In genomic region chrX:149510386-149510785, GRCh38 we compare ENCODE assay signal across 13 cellular contexts. TPM values are rescaled to one million over a fixed set of nuclear protein-coding genes. Genes with fewer than 3 reads are reported as not detected.
DNase-seq lines count a peak whose midpoint lies in the region; ATAC-seq and TF ChIP-seq lines count a peak whose summit lies in the region.
"Had no signal": no experiment of that assay in that cellular context is flagged by ENCODE, and none has a peak within 500 bp of the region (broad histone marks: within the 10 kb centered on the region; RNA-seq: fewer than 3 reads in every experiment).

No MANE protein-coding gene starts in this region.

- RAD21 ChIA-PET in HCT116 (lab: Charles Lee; ENCODE audit: low non-redundant PET in 1 of 2, low total read pairs in 2 of 2, uncharacterized antibody in 2 of 2, unreplicated experiment in 2 of 2) = no interaction called here

- peaks cover 11 to 35% of the 10 kb centered on the region in 2 experiments for H3K4me1 ChIP-seq in HCT116 (ENCODE audit: control insufficient read depth in 1 of 2, insufficient read depth in 2 of 2, low read length in 2 of 2)

- no peaks in the 10 kb centered on the region for H3K9me2 ChIP-seq in HCT116 (ENCODE audit: insufficient read depth)

- no peaks in the 10 kb centered on the region for H3K9me3 Mint-ChIP-seq in WTC11
- peaks cover 5% of the 10 kb centered on the region for H3K9me3 Mint-ChIP-seq in mesothelial cell of epicardium

- H3K36me3 Mint-ChIP-seq in WTC11 (no peaks in the 10 kb centered on the region), mesothelial cell of epicardium (no peaks in the 10 kb centered on the region)

- peak in 2 of 3 experiments; percentile 19 to 36; a peak in 3 of 6 replicates for TF ChIP-seq CTCF in HCT116 (IDR thresholded peaks at IDR 0.05 in 2 of 3, conservative IDR thresholded peaks at IDR 0.05 in 1 of 3; ENCODE audit: borderline replicate concordance in 1 of 3, insufficient read depth in 1 of 3, low read depth in 2 of 3, low read length in 2 of 3)
- TF ChIP-seq CTCF in WTC11 (IDR thresholded peaks at IDR 0.05) = no peak
- TF ChIP-seq CTCF in mesothelial cell of epicardium (IDR thresholded peaks at IDR 0.05; ENCODE audit: unreplicated experiment) = no peak

- no peak overlapping the region for H3K27ac ChIP-seq in HCT116 (ENCODE audit: low read depth, low read length)
- H3K27ac ChIP-seq: tibial nerve had no signal

- POLR2A ChIA-PET in HCT116 (lab: Charles Lee) (no interaction called here), WTC11 (lab: Charles Lee) (no interaction called here)

- no peaks in the 10 kb centered on the region for H3K27me3 ChIP-seq in HCT116 (ENCODE audit: insufficient read depth, low read length)
- H3K27me3 ChIP-seq: tibial nerve had no signal

- BruUV-seq in HCT116 (replicated peaks; lab: Mats Ljungman, UMichigan) = no TSS peak

- H2AFZ ChIP-seq in HCT116 (ENCODE audit: low read depth, low read length, poor library complexity, severe bottlenecking) = no peak overlapping the region

- CTCF ChIA-PET in HCT116 (lab: Charles Lee) (interaction anchor here (1.8 kb wide), 1 partner anchor 451 kb away, joined by 8 read pairs; no protein-coding TSS in a partner anchor), WTC11 (lab: Charles Lee) (interaction anchor here (0.6 to 1.1 kb wide), 2 partner anchors 29 to 346 kb away, joined by 4 read pairs; no protein-coding TSS in a partner anchor)

- H4K20me1 ChIP-seq in HCT116 (ENCODE audit: insufficient read depth) = no peaks in the 10 kb centered on the region

- peak; percentile 8 for ATAC-seq in HCT116
- peak; percentile 47 for ATAC-seq in WTC11
- ATAC-seq in GM18520 (IDR thresholded peaks at IDR 0.05; ENCODE audit: unreplicated experiment) = no peak
- no peak for ATAC-seq in HG03039 (IDR thresholded peaks at IDR 0.05; ENCODE audit: unreplicated experiment)
- ATAC-seq: left lobe of liver had no signal

- H3K9me3 ChIP-seq in HCT116 (ENCODE audit: control insufficient read depth in 1 of 2, insufficient read depth in 1 of 2, low read depth in 1 of 2, low read length in 2 of 2) = no peaks in the 10 kb centered on the region
- H3K9me3 ChIP-seq: tibial nerve had no signal

- H3K4me2 ChIP-seq in HCT116 (ENCODE audit: low read length) = peak overlapping the region; percentile 63

- H3K4me3 Mint-ChIP-seq in WTC11 (no peak overlapping the region), mesothelial cell of epicardium (no peak overlapping the region)

- TF ChIP-seq RAD21 in HCT116 (IDR thresholded peaks at IDR 0.05; ENCODE audit: low read depth) = no peak

- intact Hi-C loops in HCT116 (cut with micrococcal nuclease) = no loop called here

- no peaks in the 10 kb centered on the region for H3K79me2 ChIP-seq in HCT116 (ENCODE audit: insufficient read depth, low read length)

- peak; percentile 41 for DNase-seq in ELF-1 (ENCODE audit: low read depth, low spot score)
- DNase-seq in HCT116 (ENCODE audit: low read depth, low spot score) = no peak
- DNase-seq in WTC11 (ENCODE audit: low spot score) = no peak
- DNase-seq in mesothelial cell of epicardium (ENCODE audit: low spot score in 2 of 2, unreplicated experiment in 2 of 2) = no peak
- DNase-seq in NCI-H2227 (lab: John Stamatoyannopoulos, UW; ENCODE audit: unreplicated experiment) = no peak
- DNase-seq in NCI-H1417 (lab: John Stamatoyannopoulos, UW) = no peak
- DNase-seq: activated T-cell treated with anti-CD3 and anti-CD28 coated beads, Interleukin-2, amount 50 U/mL, for 48 hours; effector memory CD4-positive, alpha-beta T cell had no signal

- no peak overlapping the region for H3K4me3 ChIP-seq in HCT116 (replicated peaks in 1 of 2; ENCODE audit: low read depth in 1 of 2, low read length in 2 of 2)
- H3K4me3 ChIP-seq: tibial nerve had no signal

- H3K27ac Mint-ChIP-seq in WTC11 = no peak overlapping the region
- peak overlapping the region; percentile 85 for H3K27ac Mint-ChIP-seq in mesothelial cell of epicardium

- H3K27me3 Mint-ChIP-seq in WTC11 (ENCODE audit: low read depth) = peaks cover 26% of the 10 kb centered on the region
- H3K27me3 Mint-ChIP-seq in mesothelial cell of epicardium (ENCODE audit: low read depth) = no peaks in the 10 kb centered on the region

- TF ChIP-seq POLR2A in HCT116 (IDR thresholded peaks at IDR 0.05; ENCODE audit: borderline replicate concordance, extremely low read depth, insufficient read depth, insufficient read length) = no peak

- no peak overlapping the region for H3K9ac ChIP-seq in HCT116 (ENCODE audit: low read length)

- H3K4me1 Mint-ChIP-seq in WTC11 = peaks cover 8% of the 10 kb centered on the region
- H3K4me1 Mint-ChIP-seq in mesothelial cell of epicardium = peaks cover 26% of the 10 kb centered on the region

- H3K36me3 ChIP-seq in HCT116 (ENCODE audit: control insufficient read depth in 1 of 2, insufficient read depth in 2 of 2, low read length in 2 of 2) = no peaks in the 10 kb centered on the region
- H3K36me3 ChIP-seq: tibial nerve had no signal

TF ChIP-seq in HCT116, 20 proteins besides CTCF, POLR2A, EP300 and RAD21 (continues in another document):
- TF ChIP-seq SP1 (IDR thresholded peaks at IDR 0.05; ENCODE audit: low read depth) (no peak), CEBPB (IDR thresholded peaks at IDR 0.05; ENCODE audit: low read depth) (no peak), JUND (IDR thresholded peaks at IDR 0.05) (no peak), ZBTB33 (IDR thresholded peaks at IDR 0.05; ENCODE audit: extremely low read depth, insufficient replicate concordance, low read length) (no peak), ZNF274 (IDR thresholded peaks at IDR 0.05; ENCODE audit: low read depth, low read length) (no peak)

TF ChIP-seq in WTC11, 78 proteins besides CTCF, POLR2A, EP300 and RAD21 (continues in another document):
- TF ChIP-seq ZNF219 (CRISPR knock-in tag; IDR thresholded peaks at IDR 0.05; ENCODE audit: borderline replicate concordance) (no peak), GRHL2 (CRISPR knock-in tag; IDR thresholded peaks at IDR 0.05; ENCODE audit: insufficient replicate concordance, severe bottlenecking) (no peak), MAX (CRISPR knock-in tag; IDR thresholded peaks at IDR 0.05) (no peak), HMGXB4 (CRISPR knock-in tag; IDR thresholded peaks at IDR 0.05) (no peak), ETV6 (CRISPR knock-in tag; IDR thresholded peaks at IDR 0.05) (no peak), USF2 (CRISPR knock-in tag; IDR thresholded peaks at IDR 0.05) (no peak), EMX1 (CRISPR knock-in tag; IDR thresholded peaks at IDR 0.05) (no peak), SOX15 (CRISPR knock-in tag; IDR thresholded peaks at IDR 0.05) (no peak), TCF7 (CRISPR knock-in tag; IDR thresholded peaks at IDR 0.05; ENCODE audit: low read depth) (no peak), ATF6 (CRISPR knock-in tag; IDR thresholded peaks at IDR 0.05) (no peak)

RNA-seq across cellular contexts. Expression of gene IDS, which starts 5.3 kb away (rescaled TPM):
- total RNA-seq in HCT116 (2021; ENCODE audit: unreplicated experiment) (42.0 TPM), WTC11 (2021) (13.3 to 21.7 TPM (median 18.0 TPM) in 3 replicates), mesothelial cell of epicardium (42.9 to 44.0 TPM (median 43.3 TPM) in 3 replicates)
- 44.2 and 44.3 TPM in 2 replicates for polyA plus RNA-seq in HCT116 (2012)

RNA-seq across cellular contexts. Expression of gene EOLA1, which starts 30.4 kb away (rescaled TPM):
- 9.0 TPM for total RNA-seq in HCT116 (2021; ENCODE audit: unreplicated experiment)
- polyA plus RNA-seq in HCT116 (2012) = 12.5 and 16.9 TPM in 2 replicates
- total RNA-seq in WTC11 (2021) = 5.4 to 7.7 TPM (median 6.1 TPM) in 3 replicates
- total RNA-seq in mesothelial cell of epicardium = 13.8 to 15.9 TPM (median 13.9 TPM) in 3 replicates

RNA-seq across cellular contexts. Expression of gene HSFX3, which starts 39.3 kb away (rescaled TPM):
- total RNA-seq in HCT116 (2021; ENCODE audit: unreplicated experiment) (0.96 TPM), WTC11 (2021) (not detected in 3 replicates), mesothelial cell of epicardium (not detected in 3 replicates)
- polyA plus RNA-seq in HCT116 (2012) = 0.22 and 0.42 TPM in 2 replicates
- total RNA-seq: left lobe of liver, MCF 10A, tibial nerve had no signal

Comparison
In these comparisons a context has a peak if more than half of its experiments do, and no peak if none do; other contexts are left out.
1. ATAC-seq: peak in HCT116 (single experiment) and WTC11 (single experiment); none in GM18520 (single experiment) and HG03039 (single experiment).
2. CTCF ChIP-seq: peak in HCT116 (2 of 3); none in WTC11 (single experiment) and mesothelial cell of epicardium (single experiment).